18 cellular contexts compared by ENCODE assay signal in the genomic region with DNA sequence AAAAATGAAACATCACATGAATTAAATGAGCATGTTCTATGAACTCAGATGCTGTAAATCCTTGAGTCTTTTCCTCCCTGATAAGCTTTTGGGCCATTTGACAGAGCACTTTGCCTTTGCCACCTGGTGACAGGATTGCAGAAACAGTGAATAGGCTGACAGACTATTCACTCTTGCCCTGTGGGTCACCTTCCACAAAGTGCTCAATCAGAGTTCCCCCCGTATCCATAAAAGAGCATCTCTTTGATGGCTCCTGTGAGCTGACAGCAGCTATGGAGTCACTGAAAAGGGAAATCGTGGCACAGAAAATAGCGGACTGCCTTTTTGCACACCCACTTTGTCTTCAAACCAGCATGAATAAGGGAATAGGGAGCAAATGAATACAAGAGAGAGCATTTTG. TPM values are rescaled to one million over a fixed set of nuclear protein-coding genes. Genes with fewer than 3 reads are reported as not detected.
"Had no signal": no experiment of that assay in that cellular context is flagged by ENCODE, and none has a peak within 500 bp of the region (broad histone marks: within the 10 kb centered on the region; RNA-seq: fewer than 3 reads in every experiment).

No MANE protein-coding gene starts in this region.

- H3K4me3 Mint-ChIP-seq: activated naive CD8-positive, alpha-beta T cell treated with anti-CD3 and anti-CD28 coated beads, Interleukin-2, amount 10 ng/mL, durations not matched to agents 7 days and 5 days; activated T-helper 1 cell treated with anti-CD3 and anti-CD28 coated beads, Interleukin-12 subunit alpha, Interleukin-12 subunit beta, Interleukin-2, Interleukin-4 antibody, amounts not matched to agents 30 ng/mL and 10 ng/mL and 1 ng/mL, durations not matched to agents 14 hours and 24 hours and 36 hours; natural killer cell had no signal

- H3K4me1 ChIP-seq: breast epithelium, esophagus muscularis mucosa, right lobe of liver, tibial artery, vagina had no signal

- H3K4me1 Mint-ChIP-seq: activated naive CD8-positive, alpha-beta T cell treated with anti-CD3 and anti-CD28 coated beads, Interleukin-2, amount 10 ng/mL, durations not matched to agents 7 days and 5 days; natural killer cell had no signal

- H3K36me3 ChIP-seq: breast epithelium, esophagus muscularis mucosa, right lobe of liver, tibial artery, vagina had no signal

- ATAC-seq: left ventricle myocardium superior, natural killer cell, right lobe of liver had no signal

- H3K27ac Mint-ChIP-seq: activated naive CD8-positive, alpha-beta T cell treated with anti-CD3 and anti-CD28 coated beads, Interleukin-2, amount 10 ng/mL, durations not matched to agents 7 days and 5 days; activated T-helper 1 cell treated with anti-CD3 and anti-CD28 coated beads, Interleukin-12 subunit alpha, Interleukin-12 subunit beta, Interleukin-2, Interleukin-4 antibody, amounts not matched to agents 30 ng/mL and 10 ng/mL and 1 ng/mL, durations not matched to agents 14 hours and 24 hours and 36 hours; natural killer cell had no signal

- DNase-seq: activated CD4-positive, CD25-positive, alpha-beta regulatory T cell treated with anti-CD3 and anti-CD28 coated beads, Interleukin-2, amount 50 U/mL, for 72 hours; activated naive CD8-positive, alpha-beta T cell treated with anti-CD3 and anti-CD28 coated beads, Interleukin-2, amount 10 ng/mL, durations not matched to agents 7 days and 5 days; aorta; dermis blood vessel endothelial cell; kidney glomerular epithelial cell; left ventricle myocardium superior; mesenchymal stem cell; natural killer cell; right lobe of liver; stimulated activated CD4-positive, alpha-beta T cell treated with anti-CD3 and anti-CD28 coated beads, Interleukin-1b, Interleukin-23, amount 100 ng/mL, for 48 hours; T-helper 1 cell; T1000; tibial artery had no signal

- H3K27me3 ChIP-seq: breast epithelium, right lobe of liver, vagina had no signal

- H3K4me3 ChIP-seq: breast epithelium, esophagus muscularis mucosa, right lobe of liver, tibial artery, vagina had no signal

- H3K27ac ChIP-seq: breast epithelium, esophagus muscularis mucosa, right lobe of liver, tibial artery, vagina had no signal

- H3K9me3 ChIP-seq: breast epithelium, esophagus muscularis mucosa, right lobe of liver, tibial artery, vagina had no signal

- H3K9me3 Mint-ChIP-seq: activated naive CD8-positive, alpha-beta T cell treated with anti-CD3 and anti-CD28 coated beads, Interleukin-2, amount 10 ng/mL, durations not matched to agents 7 days and 5 days; activated T-helper 1 cell treated with anti-CD3 and anti-CD28 coated beads, Interleukin-12 subunit alpha, Interleukin-12 subunit beta, Interleukin-2, Interleukin-4 antibody, amounts not matched to agents 30 ng/mL and 10 ng/mL and 1 ng/mL, durations not matched to agents 14 hours and 24 hours and 36 hours; natural killer cell had no signal

- H3K27me3 Mint-ChIP-seq: activated naive CD8-positive, alpha-beta T cell treated with anti-CD3 and anti-CD28 coated beads, Interleukin-2, amount 10 ng/mL, durations not matched to agents 7 days and 5 days had no signal

- H3K36me3 Mint-ChIP-seq: activated naive CD8-positive, alpha-beta T cell treated with anti-CD3 and anti-CD28 coated beads, Interleukin-2, amount 10 ng/mL, durations not matched to agents 7 days and 5 days; natural killer cell had no signal

RNA-seq across cellular contexts. Expression of gene FRMD5, which starts 55.5 kb away (rescaled TPM):
- total RNA-seq: activated T-helper 1 cell treated with anti-CD3 and anti-CD28 coated beads, Interleukin-12 subunit alpha, Interleukin-12 subunit beta, Interleukin-2, Interleukin-4 antibody, amounts not matched to agents 30 ng/mL and 10 ng/mL and 1 ng/mL, durations not matched to agents 14 hours and 24 hours and 36 hours; natural killer cell; osteocyte; right lobe of liver had no signal
